In genomic region chr20:37095108-37095608, GRCh38 we compare ENCODE assay signal across 8 cellular contexts. TPM values are rescaled to one million over a fixed set of nuclear protein-coding genes. Genes with fewer than 3 reads are reported as not detected.
DNase-seq lines count a peak whose midpoint lies in the region; ATAC-seq lines count a peak whose summit lies in the region.

No MANE protein-coding gene starts in this region.

- H3K4me3 ChIP-seq in NT2/D1 (ENCODE audit: insufficient read length, low read depth) = peak overlapping the region; percentile 46

- peak overlapping the region; percentile 79 for H3K9ac ChIP-seq in NT2/D1 (ENCODE audit: insufficient read length, low read depth)

- H3K36me3 ChIP-seq in NT2/D1 (ENCODE audit: insufficient read depth, insufficient read length, low read length) = peaks cover 20% of the 10 kb centered on the region

- intact Hi-C loops in left cardiac atrium (cut with DNase I) (no loop called here), sciatic nerve (cut with DNase I) (no loop called here)

- peak; percentile 53 for DNase-seq in DMS 273 (lab: John Stamatoyannopoulos, UW; ENCODE audit: unreplicated experiment)
- DNase-seq in DMS 273 treated with DMSO at 0.1 percent for 48 hours (lab: John Stamatoyannopoulos, UW) = no peak
- DNase-seq in NT2/D1 (ENCODE audit: low read depth, low spot score) = peak; percentile 3
- peak; percentile 80 for DNase-seq in activated effector memory CD4-positive, alpha-beta T cell treated with anti-CD3 and anti-CD28 coated beads, Interleukin-2, amount 50 U/mL, for 16 hours
- no peak for DNase-seq in left cardiac atrium
- no peak for DNase-seq in sciatic nerve (ENCODE audit: low spot score)
- DNase-seq in iPS-NIHi7 (ENCODE audit: extremely low spot score) = no peak

- H3K27me3 ChIP-seq in NT2/D1 (ENCODE audit: insufficient read depth, insufficient read length) = no peaks in the 10 kb centered on the region

- no peaks in the 10 kb centered on the region for H3K9me3 ChIP-seq in NT2/D1 (ENCODE audit: insufficient read depth, low read length)

- ATAC-seq in HG02610 (IDR thresholded peaks at IDR 0.05; ENCODE audit: unreplicated experiment) (peak; percentile 25), left cardiac atrium (peak; percentile 32 to 47), sciatic nerve (peak; percentile 31)

- H3K4me1 ChIP-seq in NT2/D1 (ENCODE audit: insufficient read depth, insufficient read length) = peaks cover 5% of the 10 kb centered on the region

RNA-seq across cellular contexts. Expression of gene RBL1, which starts 0.6 kb away (rescaled TPM):
- total RNA-seq in left cardiac atrium = 1 to 10 TPM; 3.8 to 6.0 TPM
- 13.1 TPM for total RNA-seq in sciatic nerve

Comparison
In these comparisons a context has a peak if more than half of its experiments do, and no peak if none do; other contexts are left out.
1. DNase-seq: peak in DMS 273 (single experiment), NT2/D1 (single experiment) and activated effector memory CD4-positive, alpha-beta T cell treated with anti-CD3 and anti-CD28 coated beads, Interleukin-2, amount 50 U/mL, for 16 hours (single experiment); none in DMS 273 treated with DMSO at 0.1 percent for 48 hours (single experiment), left cardiac atrium (single experiment), sciatic nerve (single experiment) and iPS-NIHi7 (single experiment).
2. Peak in every context shown above with its lines, with median percentiles within 50 percentile points of each other: ATAC-seq.